Comparison of ENCODE assay signal across 27 cellular contexts in genomic region chr17:53900951-53901350, GRCh38.
"Had no signal": no experiment of that assay in that cellular context is flagged by ENCODE, and none has a peak within 500 bp of the region (broad histone marks: within the 10 kb centered on the region; RNA-seq: fewer than 3 reads in every experiment).

No MANE protein-coding gene starts in this region.

- H3K27ac ChIP-seq: colonic mucosa, coronary artery, dorsolateral prefrontal cortex, epithelial cell of prostate, esophagus muscularis mucosa, esophagus squamous epithelium, foreskin keratinocyte, gastrocnemius medialis, gastroesophageal sphincter, heart left ventricle, heart right ventricle, hepatocyte had no signal

- H3K4me3 Mint-ChIP-seq: dendritic cell treated with granulocyte-macrophage colony-stimulating factor and Interleukin-4, amounts not matched to agents 40 ng/mL and 50 ng/mL, for 4 days; effector memory CD8-positive, alpha-beta T cell; endodermal cell had no signal

- H3K36me3 ChIP-seq: colonic mucosa, esophagus muscularis mucosa, esophagus squamous epithelium, gastrocnemius medialis, gastroesophageal sphincter, heart left ventricle, heart right ventricle had no signal

- H3K27me3 ChIP-seq: colonic mucosa, dorsolateral prefrontal cortex, esophagus muscularis mucosa, esophagus squamous epithelium, foreskin keratinocyte, gastrocnemius medialis, gastroesophageal sphincter, heart left ventricle, heart right ventricle, hepatocyte had no signal

- H2AFZ ChIP-seq: hepatocyte had no signal

- H3K4me1 Mint-ChIP-seq: endodermal cell had no signal

- H3K27me3 Mint-ChIP-seq: dendritic cell treated with granulocyte-macrophage colony-stimulating factor and Interleukin-4, amounts not matched to agents 40 ng/mL and 50 ng/mL, for 4 days; effector memory CD8-positive, alpha-beta T cell had no signal

- DNase-seq: colonic mucosa; cortex of kidney; dermis blood vessel endothelial cell; dorsolateral prefrontal cortex; effector CD4-positive, alpha-beta T cell; effector CD8-positive, alpha-beta T cell; effector memory CD4-positive, alpha-beta T cell; effector memory CD8-positive, alpha-beta T cell; endodermal cell; erythroblast; esophagus squamous epithelium; foreskin fibroblast; foreskin keratinocyte; foreskin melanocyte; gastrocnemius medialis; glutamatergic neuron; head of caudate nucleus; heart left ventricle; heart right ventricle had no signal

- FAIRE-seq: endothelial cell of umbilical vein had no signal

- H3K4me1 ChIP-seq: colonic mucosa, esophagus muscularis mucosa, esophagus squamous epithelium, foreskin keratinocyte, gastrocnemius medialis, gastroesophageal sphincter, heart left ventricle, heart right ventricle had no signal

- H3K79me2 ChIP-seq: hepatocyte had no signal

- H3K4me3 ChIP-seq: colonic mucosa, coronary artery, dorsolateral prefrontal cortex, esophagus muscularis mucosa, esophagus squamous epithelium, gastrocnemius medialis, gastroesophageal sphincter, heart left ventricle, heart right ventricle, hepatocyte had no signal

- H3K27ac Mint-ChIP-seq: dendritic cell treated with granulocyte-macrophage colony-stimulating factor and Interleukin-4, amounts not matched to agents 40 ng/mL and 50 ng/mL, for 4 days; effector memory CD8-positive, alpha-beta T cell; endodermal cell had no signal

- H3K4me2 ChIP-seq: hepatocyte had no signal

- ATAC-seq: effector memory CD8-positive, alpha-beta T cell; esophagus mucosa; foreskin keratinocyte; gastrocnemius medialis; gastroesophageal sphincter; heart left ventricle; heart right ventricle had no signal

- H3K9me3 ChIP-seq: colonic mucosa, gastrocnemius medialis had no signal
